Comparison of ENCODE assay signal across 1 cellular context in the genomic region with DNA sequence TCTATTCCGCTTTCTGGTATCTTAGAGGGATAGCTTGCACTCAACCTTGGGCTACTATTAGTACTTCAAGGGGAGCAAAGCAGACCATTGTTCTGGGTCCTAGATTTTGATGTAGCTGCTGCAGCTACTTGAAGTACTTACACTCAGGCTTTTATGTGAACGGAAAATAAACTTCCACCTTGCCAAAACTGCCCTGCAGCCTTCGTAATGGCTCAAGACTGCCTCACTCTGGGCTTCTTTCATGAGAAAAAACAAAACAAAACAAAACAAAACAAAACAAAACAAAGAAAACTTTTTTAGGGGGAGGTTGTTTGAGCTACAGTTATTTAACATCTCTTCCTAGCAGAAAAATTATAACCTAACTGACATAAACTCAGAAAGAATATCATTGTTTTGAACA.
TF ChIP-seq lines count a peak whose summit lies in the region.

No MANE protein-coding gene starts in this region.

TF ChIP-seq in GM12878, 131 proteins besides CTCF, POLR2A, EP300 and RAD21:
- TF ChIP-seq KLF5 (IDR thresholded peaks at IDR 0.05; ENCODE audit: partially characterized antibody): no peak
- TF ChIP-seq, protein P1, sequence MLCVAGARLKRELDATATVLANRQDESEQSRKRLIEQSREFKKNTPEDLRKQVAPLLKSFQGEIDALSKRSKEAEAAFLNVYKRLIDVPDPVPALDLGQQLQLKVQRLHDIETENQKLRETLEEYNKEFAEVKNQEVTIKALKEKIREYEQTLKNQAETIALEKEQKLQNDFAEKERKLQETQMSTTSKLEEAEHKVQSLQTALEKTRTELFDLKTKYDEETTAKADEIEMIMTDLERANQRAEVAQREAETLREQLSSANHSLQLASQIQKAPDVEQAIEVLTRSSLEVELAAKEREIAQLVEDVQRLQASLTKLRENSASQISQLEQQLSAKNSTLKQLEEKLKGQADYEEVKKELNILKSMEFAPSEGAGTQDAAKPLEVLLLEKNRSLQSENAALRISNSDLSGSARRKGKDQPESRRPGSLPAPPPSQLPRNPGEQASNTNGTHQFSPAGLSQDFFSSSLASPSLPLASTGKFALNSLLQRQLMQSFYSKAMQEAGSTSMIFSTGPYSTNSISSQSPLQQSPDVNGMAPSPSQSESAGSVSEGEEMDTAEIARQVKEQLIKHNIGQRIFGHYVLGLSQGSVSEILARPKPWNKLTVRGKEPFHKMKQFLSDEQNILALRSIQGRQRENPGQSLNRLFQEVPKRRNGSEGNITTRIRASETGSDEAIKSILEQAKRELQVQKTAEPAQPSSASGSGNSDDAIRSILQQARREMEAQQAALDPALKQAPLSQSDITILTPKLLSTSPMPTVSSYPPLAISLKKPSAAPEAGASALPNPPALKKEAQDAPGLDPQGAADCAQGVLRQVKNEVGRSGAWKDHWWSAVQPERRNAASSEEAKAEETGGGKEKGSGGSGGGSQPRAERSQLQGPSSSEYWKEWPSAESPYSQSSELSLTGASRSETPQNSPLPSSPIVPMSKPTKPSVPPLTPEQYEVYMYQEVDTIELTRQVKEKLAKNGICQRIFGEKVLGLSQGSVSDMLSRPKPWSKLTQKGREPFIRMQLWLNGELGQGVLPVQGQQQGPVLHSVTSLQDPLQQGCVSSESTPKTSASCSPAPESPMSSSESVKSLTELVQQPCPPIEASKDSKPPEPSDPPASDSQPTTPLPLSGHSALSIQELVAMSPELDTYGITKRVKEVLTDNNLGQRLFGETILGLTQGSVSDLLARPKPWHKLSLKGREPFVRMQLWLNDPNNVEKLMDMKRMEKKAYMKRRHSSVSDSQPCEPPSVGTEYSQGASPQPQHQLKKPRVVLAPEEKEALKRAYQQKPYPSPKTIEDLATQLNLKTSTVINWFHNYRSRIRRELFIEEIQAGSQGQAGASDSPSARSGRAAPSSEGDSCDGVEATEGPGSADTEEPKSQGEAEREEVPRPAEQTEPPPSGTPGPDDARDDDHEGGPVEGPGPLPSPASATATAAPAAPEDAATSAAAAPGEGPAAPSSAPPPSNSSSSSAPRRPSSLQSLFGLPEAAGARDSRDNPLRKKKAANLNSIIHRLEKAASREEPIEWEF (IDR thresholded peaks at IDR 0.05; ENCODE audit: insufficient replicate concordance, low read depth, low read length): no peak
- TF ChIP-seq PML (IDR thresholded peaks at IDR 0.05; ENCODE audit: low read length): no peak
- no peak for TF ChIP-seq SMAD5 (IDR thresholded peaks at IDR 0.05; ENCODE audit: low read depth)
- TF ChIP-seq RUNX3 (IDR thresholded peaks at IDR 0.05; ENCODE audit: low read length): no peak
- TF ChIP-seq TCF7 (IDR thresholded peaks at IDR 0.05; ENCODE audit: borderline replicate concordance): no peak
- TF ChIP-seq SREBF1 (IDR thresholded peaks at IDR 0.05; ENCODE audit: low read length): no peak
- TF ChIP-seq ZNF274 (IDR thresholded peaks at IDR 0.05; ENCODE audit: insufficient read depth, insufficient read length): no peak
